9 cellular contexts compared by ENCODE assay signal in the genomic region with DNA sequence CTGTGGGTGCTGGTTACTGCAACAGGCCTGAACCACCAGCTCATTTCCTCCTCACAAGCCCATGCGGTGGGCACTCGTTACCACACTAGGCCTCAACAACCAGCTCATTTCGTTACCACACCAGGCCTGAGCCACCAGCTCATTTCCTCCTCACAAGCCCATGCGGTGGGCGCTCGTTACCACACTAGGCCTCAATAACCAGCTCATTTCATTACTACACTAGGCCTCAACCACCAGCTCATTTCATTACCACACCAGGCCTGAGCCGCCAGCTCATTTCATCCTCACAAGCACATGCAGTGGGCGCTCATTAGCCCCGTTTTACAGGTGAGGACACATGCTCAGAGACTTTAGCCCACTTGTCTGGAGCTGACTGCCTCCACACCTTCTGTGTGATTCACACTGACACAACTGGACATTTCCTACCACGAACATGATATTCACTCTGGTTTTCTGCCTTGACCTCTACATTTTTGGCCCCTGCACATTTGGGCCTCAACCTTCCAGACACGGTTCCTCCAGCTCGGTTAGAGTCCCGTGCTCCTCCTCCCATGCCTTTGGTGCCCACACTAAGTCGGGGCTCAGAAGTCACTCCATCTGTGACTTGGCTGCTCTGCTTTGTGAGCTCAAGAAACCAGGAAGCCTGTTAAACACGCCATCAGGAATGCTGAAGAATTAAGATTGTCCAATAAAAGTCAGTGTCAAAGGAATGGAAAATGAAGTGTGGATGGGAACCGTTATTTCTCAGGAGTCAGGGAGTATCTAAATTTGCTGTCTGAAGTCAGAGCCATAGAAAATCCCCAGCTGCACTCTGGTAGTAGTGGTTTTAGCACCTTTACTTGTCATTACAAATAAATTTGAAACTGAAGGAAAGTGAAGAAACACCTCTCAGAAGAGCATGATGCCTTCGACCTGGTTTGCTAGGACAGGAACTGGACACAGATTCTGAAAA. TPM values are rescaled to one million over a fixed set of nuclear protein-coding genes. Genes with fewer than 3 reads are reported as not detected.
DNase-seq lines count a peak whose midpoint lies in the region; ATAC-seq and TF ChIP-seq lines count a peak whose summit lies in the region.
"Had no signal": no experiment of that assay in that cellular context is flagged by ENCODE, and none has a peak within 500 bp of the region (broad histone marks: within the 10 kb centered on the region; RNA-seq: fewer than 3 reads in every experiment).

No MANE protein-coding gene starts in this region.

- H3K36me3 ChIP-seq in lower lobe of right lung (no peaks in the 10 kb centered on the region), suprapubic skin (no peaks in the 10 kb centered on the region)

- H3K9me3 ChIP-seq in lower lobe of right lung (no peaks in the 10 kb centered on the region), suprapubic skin (no peaks in the 10 kb centered on the region)

- H3K4me1 ChIP-seq in lower lobe of right lung (no peaks in the 10 kb centered on the region), suprapubic skin (no peaks in the 10 kb centered on the region)

- no peak for TF ChIP-seq EP300 in suprapubic skin (IDR thresholded peaks at IDR 0.05)

- intact Hi-C loops in lower lobe of right lung (cut with DNase I) = no loop called here

- 87% methylated on average over 17 of the region's 17 CpGs for WGBS in suprapubic skin

- DNase-seq in activated CD4-positive, CD25-positive, alpha-beta regulatory T cell treated with anti-CD3 and anti-CD28 coated beads, Interleukin-2, amount 50 U/mL, for 72 hours = peak; percentile 56
- peak; percentile 48 for DNase-seq in lower lobe of right lung
- no peak for DNase-seq in suprapubic skin (ENCODE audit: low spot score in 2 of 2)
- no peak for DNase-seq in A172 (ENCODE audit: low spot score)
- DNase-seq in NCI-H128 (lab: John Stamatoyannopoulos, UW; ENCODE audit: unreplicated experiment) = no peak
- no peak for DNase-seq in NCI-H2081 treated with DMSO at 0.1 percent for 48 hours (lab: John Stamatoyannopoulos, UW)

- no peaks in the 10 kb centered on the region for H3K27me3 ChIP-seq in lower lobe of right lung (ENCODE audit: low read depth)
- H3K27me3 ChIP-seq in suprapubic skin = no peaks in the 10 kb centered on the region

- ATAC-seq in GM18909 (IDR thresholded peaks at IDR 0.05; ENCODE audit: poor library complexity, unreplicated experiment) (peak; percentile 94), HG02973 (IDR thresholded peaks at IDR 0.05; ENCODE audit: unreplicated experiment) (peak; percentile 92), lower lobe of right lung (peak; percentile 74 to 75)

- H3K4me3 ChIP-seq in lower lobe of right lung = no peak overlapping the region
- H3K4me3 ChIP-seq in suprapubic skin = no peak overlapping the region

- no peak for TF ChIP-seq POLR2A in suprapubic skin (IDR thresholded peaks at IDR 0.05)

- no peak overlapping the region for H3K27ac ChIP-seq in lower lobe of right lung
- H3K27ac ChIP-seq in suprapubic skin = no peak overlapping the region
- H3K27ac ChIP-seq: KMS-11 had no signal

- TF ChIP-seq CTCF in lower lobe of right lung (IDR thresholded peaks at IDR 0.05) (no peak), suprapubic skin (IDR thresholded peaks at IDR 0.05) (no peak)

RNA-seq across cellular contexts. Expression of a gene that starts 55.8 kb away (rescaled TPM):
- total RNA-seq in lower lobe of right lung = 5.7 TPM
- total RNA-seq in suprapubic skin = 10 to 100 TPM; 11.4 to 22.9 (median 17.7) TPM
- total RNA-seq in A172 (2014; rRNA removed; shearing (Covaris generic)) = 19.7 and 27.5 TPM in 2 replicates

Comparison
In these comparisons a context has a peak if more than half of its experiments do, and no peak if none do; other contexts are left out.
1. DNase-seq: peak in activated CD4-positive, CD25-positive, alpha-beta regulatory T cell treated with anti-CD3 and anti-CD28 coated beads, Interleukin-2, amount 50 U/mL, for 72 hours (single experiment) and lower lobe of right lung (single experiment); none in suprapubic skin (0 of 2), A172 (single experiment), NCI-H128 (single experiment) and NCI-H2081 treated with DMSO at 0.1 percent for 48 hours (single experiment).
2. Peak in every context shown above with its lines, with median percentiles within 50 percentile points of each other: ATAC-seq.